1 cellular context compared by ENCODE assay signal in the genomic region with DNA sequence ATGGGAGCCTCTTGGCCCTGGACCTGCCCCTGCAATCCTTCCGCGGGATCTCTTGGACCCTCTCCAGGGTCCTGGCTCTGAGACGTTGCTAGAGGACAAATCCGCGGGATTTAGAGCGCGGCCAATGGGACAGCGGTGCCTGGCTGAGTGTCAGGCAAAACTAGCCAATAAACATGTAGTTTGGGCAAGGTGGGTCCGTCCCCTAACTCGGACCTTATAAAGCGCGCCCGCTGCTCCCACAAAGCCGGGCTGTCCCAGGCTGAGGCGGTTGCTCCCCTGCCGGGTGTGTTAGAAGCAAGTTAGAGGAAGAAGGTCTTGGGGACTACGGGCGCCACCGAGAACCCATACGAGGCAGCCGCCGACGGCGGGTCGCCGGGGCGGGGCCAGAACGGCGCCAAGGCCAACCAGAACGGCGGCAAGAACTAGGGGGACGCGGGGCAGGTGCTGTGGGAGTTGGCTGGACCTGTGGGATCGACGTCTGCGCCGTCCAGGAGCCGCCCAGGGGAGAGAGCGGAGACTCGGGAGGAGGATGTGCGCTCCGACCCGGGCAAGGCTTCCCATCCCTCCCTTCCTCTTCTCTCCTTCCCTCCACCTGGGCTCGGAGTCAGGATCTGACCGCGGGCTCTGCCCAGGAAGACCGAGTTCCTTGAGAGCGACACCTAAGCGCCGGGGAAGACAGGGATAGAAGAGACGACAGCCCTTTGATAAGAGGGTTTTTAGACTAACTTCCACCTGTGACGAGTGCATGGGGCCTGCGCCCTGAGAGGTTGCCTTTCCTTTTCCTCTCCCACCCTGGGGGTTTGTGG.
TF ChIP-seq lines count a peak whose summit lies in the region.

No MANE protein-coding gene starts in this region.

TF ChIP-seq in HEK293, 187 proteins besides CTCF, POLR2A, EP300 and RAD21 (continued from another document and continues in another):
- TF ChIP-seq, protein P1, sequence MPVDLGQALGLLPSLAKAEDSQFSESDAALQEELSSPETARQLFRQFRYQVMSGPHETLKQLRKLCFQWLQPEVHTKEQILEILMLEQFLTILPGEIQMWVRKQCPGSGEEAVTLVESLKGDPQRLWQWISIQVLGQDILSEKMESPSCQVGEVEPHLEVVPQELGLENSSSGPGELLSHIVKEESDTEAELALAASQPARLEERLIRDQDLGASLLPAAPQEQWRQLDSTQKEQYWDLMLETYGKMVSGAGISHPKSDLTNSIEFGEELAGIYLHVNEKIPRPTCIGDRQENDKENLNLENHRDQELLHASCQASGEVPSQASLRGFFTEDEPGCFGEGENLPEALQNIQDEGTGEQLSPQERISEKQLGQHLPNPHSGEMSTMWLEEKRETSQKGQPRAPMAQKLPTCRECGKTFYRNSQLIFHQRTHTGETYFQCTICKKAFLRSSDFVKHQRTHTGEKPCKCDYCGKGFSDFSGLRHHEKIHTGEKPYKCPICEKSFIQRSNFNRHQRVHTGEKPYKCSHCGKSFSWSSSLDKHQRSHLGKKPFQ (tag by site-specific recombination; IDR thresholded peaks at IDR 0.05) = no peak
- TF ChIP-seq HOXD13 (CRISPR knock-in tag; IDR thresholded peaks at IDR 0.05; ENCODE audit: borderline replicate concordance) = no peak
- no peak for TF ChIP-seq ZNF707 (tag by site-specific recombination; IDR thresholded peaks at IDR 0.05)
- TF ChIP-seq ZNF169 (tag by site-specific recombination; IDR thresholded peaks at IDR 0.05) = no peak
- peak; percentile 11; the same call in 1 of the 2 replicates for TF ChIP-seq ZSCAN30 (tag by site-specific recombination; IDR thresholded peaks at IDR 0.05)
- TF ChIP-seq ZNF670 (tag by site-specific recombination; IDR thresholded peaks at IDR 0.05; ENCODE audit: low read depth) = no peak
- TF ChIP-seq, protein P2, sequence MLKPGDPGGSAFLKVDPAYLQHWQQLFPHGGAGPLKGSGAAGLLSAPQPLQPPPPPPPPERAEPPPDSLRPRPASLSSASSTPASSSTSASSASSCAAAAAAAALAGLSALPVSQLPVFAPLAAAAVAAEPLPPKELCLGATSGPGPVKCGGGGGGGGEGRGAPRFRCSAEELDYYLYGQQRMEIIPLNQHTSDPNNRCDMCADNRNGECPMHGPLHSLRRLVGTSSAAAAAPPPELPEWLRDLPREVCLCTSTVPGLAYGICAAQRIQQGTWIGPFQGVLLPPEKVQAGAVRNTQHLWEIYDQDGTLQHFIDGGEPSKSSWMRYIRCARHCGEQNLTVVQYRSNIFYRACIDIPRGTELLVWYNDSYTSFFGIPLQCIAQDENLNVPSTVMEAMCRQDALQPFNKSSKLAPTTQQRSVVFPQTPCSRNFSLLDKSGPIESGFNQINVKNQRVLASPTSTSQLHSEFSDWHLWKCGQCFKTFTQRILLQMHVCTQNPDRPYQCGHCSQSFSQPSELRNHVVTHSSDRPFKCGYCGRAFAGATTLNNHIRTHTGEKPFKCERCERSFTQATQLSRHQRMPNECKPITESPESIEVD (tag by site-specific recombination; IDR thresholded peaks at IDR 0.05) = no peak
- TF ChIP-seq ZSCAN16 (tag by site-specific recombination; IDR thresholded peaks at IDR 0.05) = no peak
- TF ChIP-seq RBAK (tag by site-specific recombination; IDR thresholded peaks at IDR 0.05) = no peak
- TF ChIP-seq ZBTB1 (tag by site-specific recombination; IDR thresholded peaks at IDR 0.05) = no peak
- no peak for TF ChIP-seq ZNF155 (tag by site-specific recombination; IDR thresholded peaks at IDR 0.05)
- TF ChIP-seq ZNF664 (tag by site-specific recombination; IDR thresholded peaks at IDR 0.05) = no peak
- TF ChIP-seq ZNF223 (tag by site-specific recombination; IDR thresholded peaks at IDR 0.05) = no peak
- TF ChIP-seq, protein P3, sequence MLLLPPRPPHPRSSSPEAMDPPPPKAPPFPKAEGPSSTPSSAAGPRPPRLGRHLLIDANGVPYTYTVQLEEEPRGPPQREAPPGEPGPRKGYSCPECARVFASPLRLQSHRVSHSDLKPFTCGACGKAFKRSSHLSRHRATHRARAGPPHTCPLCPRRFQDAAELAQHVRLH (tag by site-specific recombination; IDR thresholded peaks at IDR 0.05) = no peak
- peak; percentile 52; the same call in 1 of the 2 replicates for TF ChIP-seq ZNF600 (tag by site-specific recombination; IDR thresholded peaks at IDR 0.05)
- TF ChIP-seq, protein P4, sequence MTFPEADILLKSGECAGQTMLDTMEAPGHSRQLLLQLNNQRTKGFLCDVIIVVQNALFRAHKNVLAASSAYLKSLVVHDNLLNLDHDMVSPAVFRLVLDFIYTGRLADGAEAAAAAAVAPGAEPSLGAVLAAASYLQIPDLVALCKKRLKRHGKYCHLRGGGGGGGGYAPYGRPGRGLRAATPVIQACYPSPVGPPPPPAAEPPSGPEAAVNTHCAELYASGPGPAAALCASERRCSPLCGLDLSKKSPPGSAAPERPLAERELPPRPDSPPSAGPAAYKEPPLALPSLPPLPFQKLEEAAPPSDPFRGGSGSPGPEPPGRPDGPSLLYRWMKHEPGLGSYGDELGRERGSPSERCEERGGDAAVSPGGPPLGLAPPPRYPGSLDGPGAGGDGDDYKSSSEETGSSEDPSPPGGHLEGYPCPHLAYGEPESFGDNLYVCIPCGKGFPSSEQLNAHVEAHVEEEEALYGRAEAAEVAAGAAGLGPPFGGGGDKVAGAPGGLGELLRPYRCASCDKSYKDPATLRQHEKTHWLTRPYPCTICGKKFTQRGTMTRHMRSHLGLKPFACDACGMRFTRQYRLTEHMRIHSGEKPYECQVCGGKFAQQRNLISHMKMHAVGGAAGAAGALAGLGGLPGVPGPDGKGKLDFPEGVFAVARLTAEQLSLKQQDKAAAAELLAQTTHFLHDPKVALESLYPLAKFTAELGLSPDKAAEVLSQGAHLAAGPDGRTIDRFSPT (tag by site-specific recombination; IDR thresholded peaks at IDR 0.05) = no peak
- TF ChIP-seq ZBTB7A (tag by site-specific recombination; IDR thresholded peaks at IDR 0.05; ENCODE audit: low read depth) = no peak
- 0 out of 2 replicates have a peak, but pooled peaks have one; percentile 7 for TF ChIP-seq ZNF843 (tag by site-specific recombination; IDR thresholded peaks at IDR 0.05)
- TF ChIP-seq ZNF354C (tag by site-specific recombination; IDR thresholded peaks at IDR 0.05; ENCODE audit: borderline replicate concordance, low read depth) = no peak
- no peak for TF ChIP-seq ZNF571 (tag by site-specific recombination; IDR thresholded peaks at IDR 0.05)
- no peak for TF ChIP-seq ZNF776 (tag by site-specific recombination; IDR thresholded peaks at IDR 0.05; ENCODE audit: borderline replicate concordance)
- TF ChIP-seq ZNF837 (tag by site-specific recombination; IDR thresholded peaks at IDR 0.05) = 0 out of 2 replicates have a peak, but pooled peaks have one; percentile 50
- TF ChIP-seq HOXC10 (CRISPR knock-in tag; IDR thresholded peaks at IDR 0.05) = no peak
- TF ChIP-seq WT1 (tag by site-specific recombination; IDR thresholded peaks at IDR 0.05) = no peak
- no peak for TF ChIP-seq ZNF426 (tag by site-specific recombination; IDR thresholded peaks at IDR 0.05)
- TF ChIP-seq, protein P5, sequence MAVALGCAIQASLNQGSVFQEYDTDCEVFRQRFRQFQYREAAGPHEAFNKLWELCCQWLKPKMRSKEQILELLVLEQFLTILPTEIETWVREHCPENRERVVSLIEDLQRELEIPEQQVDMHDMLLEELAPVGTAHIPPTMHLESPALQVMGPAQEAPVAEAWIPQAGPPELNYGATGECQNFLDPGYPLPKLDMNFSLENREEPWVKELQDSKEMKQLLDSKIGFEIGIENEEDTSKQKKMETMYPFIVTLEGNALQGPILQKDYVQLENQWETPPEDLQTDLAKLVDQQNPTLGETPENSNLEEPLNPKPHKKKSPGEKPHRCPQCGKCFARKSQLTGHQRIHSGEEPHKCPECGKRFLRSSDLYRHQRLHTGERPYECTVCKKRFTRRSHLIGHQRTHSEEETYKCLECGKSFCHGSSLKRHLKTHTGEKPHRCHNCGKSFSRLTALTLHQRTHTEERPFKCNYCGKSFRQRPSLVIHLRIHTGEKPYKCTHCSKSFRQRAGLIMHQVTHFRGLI (tag by site-specific recombination; IDR thresholded peaks at IDR 0.05) = peak; percentile 37; the same call in 1 of the 2 replicates
- no peak for TF ChIP-seq ZNF404 (tag by site-specific recombination; IDR thresholded peaks at IDR 0.05)
- TF ChIP-seq, protein P6, sequence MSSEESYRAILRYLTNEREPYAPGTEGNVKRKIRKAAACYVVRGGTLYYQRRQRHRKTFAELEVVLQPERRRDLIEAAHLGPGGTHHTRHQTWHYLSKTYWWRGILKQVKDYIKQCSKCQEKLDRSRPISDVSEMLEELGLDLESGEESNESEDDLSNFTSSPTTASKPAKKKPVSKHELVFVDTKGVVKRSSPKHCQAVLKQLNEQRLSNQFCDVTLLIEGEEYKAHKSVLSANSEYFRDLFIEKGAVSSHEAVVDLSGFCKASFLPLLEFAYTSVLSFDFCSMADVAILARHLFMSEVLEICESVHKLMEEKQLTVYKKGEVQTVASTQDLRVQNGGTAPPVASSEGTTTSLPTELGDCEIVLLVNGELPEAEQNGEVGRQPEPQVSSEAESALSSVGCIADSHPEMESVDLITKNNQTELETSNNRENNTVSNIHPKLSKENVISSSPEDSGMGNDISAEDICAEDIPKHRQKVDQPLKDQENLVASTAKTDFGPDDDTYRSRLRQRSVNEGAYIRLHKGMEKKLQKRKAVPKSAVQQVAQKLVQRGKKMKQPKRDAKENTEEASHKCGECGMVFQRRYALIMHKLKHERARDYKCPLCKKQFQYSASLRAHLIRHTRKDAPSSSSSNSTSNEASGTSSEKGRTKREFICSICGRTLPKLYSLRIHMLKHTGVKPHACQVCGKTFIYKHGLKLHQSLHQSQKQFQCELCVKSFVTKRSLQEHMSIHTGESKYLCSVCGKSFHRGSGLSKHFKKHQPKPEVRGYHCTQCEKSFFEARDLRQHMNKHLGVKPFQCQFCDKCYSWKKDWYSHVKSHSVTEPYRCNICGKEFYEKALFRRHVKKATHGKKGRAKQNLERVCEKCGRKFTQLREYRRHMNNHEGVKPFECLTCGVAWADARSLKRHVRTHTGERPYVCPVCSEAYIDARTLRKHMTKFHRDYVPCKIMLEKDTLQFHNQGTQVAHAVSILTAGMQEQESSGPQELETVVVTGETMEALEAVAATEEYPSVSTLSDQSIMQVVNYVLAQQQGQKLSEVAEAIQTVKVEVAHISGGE (tag by site-specific recombination; conservative IDR thresholded peaks at IDR 0.05; ENCODE audit: low read depth) = no peak
- TF ChIP-seq ZNF248 (tag by site-specific recombination; IDR thresholded peaks at IDR 0.05) = no peak
- TF ChIP-seq, protein P7, sequence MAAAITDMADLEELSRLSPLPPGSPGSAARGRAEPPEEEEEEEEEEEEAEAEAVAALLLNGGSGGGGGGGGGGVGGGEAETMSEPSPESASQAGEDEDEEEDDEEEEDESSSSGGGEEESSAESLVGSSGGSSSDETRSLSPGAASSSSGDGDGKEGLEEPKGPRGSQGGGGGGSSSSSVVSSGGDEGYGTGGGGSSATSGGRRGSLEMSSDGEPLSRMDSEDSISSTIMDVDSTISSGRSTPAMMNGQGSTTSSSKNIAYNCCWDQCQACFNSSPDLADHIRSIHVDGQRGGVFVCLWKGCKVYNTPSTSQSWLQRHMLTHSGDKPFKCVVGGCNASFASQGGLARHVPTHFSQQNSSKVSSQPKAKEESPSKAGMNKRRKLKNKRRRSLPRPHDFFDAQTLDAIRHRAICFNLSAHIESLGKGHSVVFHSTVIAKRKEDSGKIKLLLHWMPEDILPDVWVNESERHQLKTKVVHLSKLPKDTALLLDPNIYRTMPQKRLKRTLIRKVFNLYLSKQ (tag by site-specific recombination; IDR thresholded peaks at IDR 0.05; ENCODE audit: borderline replicate concordance) = no peak
- TF ChIP-seq FEZF1 (tag by site-specific recombination; IDR thresholded peaks at IDR 0.05) = no peak
- no peak; the same call in 1 of the 2 replicates for TF ChIP-seq ZNF561 (tag by site-specific recombination; IDR thresholded peaks at IDR 0.05; ENCODE audit: borderline replicate concordance)
- TF ChIP-seq ZNF558 (tag by site-specific recombination; IDR thresholded peaks at IDR 0.05) = no peak
- no peak for TF ChIP-seq ZNF37A (tag by site-specific recombination; IDR thresholded peaks at IDR 0.05)
- TF ChIP-seq ZNF292 (tag by site-specific recombination; IDR thresholded peaks at IDR 0.05; ENCODE audit: borderline replicate concordance, low read depth) = no peak
- peak; percentile 66; the same call in 1 of the 2 replicates for TF ChIP-seq ZNF335 (tag by site-specific recombination; conservative IDR thresholded peaks at IDR 0.05)
- TF ChIP-seq ZNF19 (tag by site-specific recombination; IDR thresholded peaks at IDR 0.05; ENCODE audit: low read depth) = no peak
- no peak for TF ChIP-seq ZNF214 (tag by site-specific recombination; IDR thresholded peaks at IDR 0.05; ENCODE audit: borderline replicate concordance)
- TF ChIP-seq, protein P8, sequence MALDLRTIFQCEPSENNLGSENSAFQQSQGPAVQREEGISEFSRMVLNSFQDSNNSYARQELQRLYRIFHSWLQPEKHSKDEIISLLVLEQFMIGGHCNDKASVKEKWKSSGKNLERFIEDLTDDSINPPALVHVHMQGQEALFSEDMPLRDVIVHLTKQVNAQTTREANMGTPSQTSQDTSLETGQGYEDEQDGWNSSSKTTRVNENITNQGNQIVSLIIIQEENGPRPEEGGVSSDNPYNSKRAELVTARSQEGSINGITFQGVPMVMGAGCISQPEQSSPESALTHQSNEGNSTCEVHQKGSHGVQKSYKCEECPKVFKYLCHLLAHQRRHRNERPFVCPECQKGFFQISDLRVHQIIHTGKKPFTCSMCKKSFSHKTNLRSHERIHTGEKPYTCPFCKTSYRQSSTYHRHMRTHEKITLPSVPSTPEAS (tag by site-specific recombination; IDR thresholded peaks at IDR 0.05) = no peak
- no peak for TF ChIP-seq SCRT1 (tag by site-specific recombination; IDR thresholded peaks at IDR 0.05; ENCODE audit: borderline replicate concordance)
- TF ChIP-seq ZNF394 (tag by site-specific recombination; IDR thresholded peaks at IDR 0.05; ENCODE audit: borderline replicate concordance) = peak; percentile 96
- peak; percentile 83 for TF ChIP-seq ZBTB17 (tag by site-specific recombination; IDR thresholded peaks at IDR 0.05)
- TF ChIP-seq ZFP41 (tag by site-specific recombination; IDR thresholded peaks at IDR 0.05; ENCODE audit: borderline replicate concordance) = no peak
- no peak; the same call in 1 of the 2 replicates for TF ChIP-seq MZF1 (tag by site-specific recombination; IDR thresholded peaks at IDR 0.05; ENCODE audit: borderline replicate concordance)
- TF ChIP-seq, protein P9, sequence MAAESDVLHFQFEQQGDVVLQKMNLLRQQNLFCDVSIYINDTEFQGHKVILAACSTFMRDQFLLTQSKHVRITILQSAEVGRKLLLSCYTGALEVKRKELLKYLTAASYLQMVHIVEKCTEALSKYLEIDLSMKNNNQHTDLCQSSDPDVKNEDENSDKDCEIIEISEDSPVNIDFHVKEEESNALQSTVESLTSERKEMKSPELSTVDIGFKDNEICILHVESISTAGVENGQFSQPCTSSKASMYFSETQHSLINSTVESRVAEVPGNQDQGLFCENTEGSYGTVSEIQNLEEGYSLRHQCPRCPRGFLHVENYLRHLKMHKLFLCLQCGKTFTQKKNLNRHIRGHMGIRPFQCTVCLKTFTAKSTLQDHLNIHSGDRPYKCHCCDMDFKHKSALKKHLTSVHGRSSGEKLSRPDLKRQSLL (tag by site-specific recombination; IDR thresholded peaks at IDR 0.05) = no peak
- TF ChIP-seq SCRT2 (tag by site-specific recombination; IDR thresholded peaks at IDR 0.05) = peak; percentile 87
